In the genomic region with DNA sequence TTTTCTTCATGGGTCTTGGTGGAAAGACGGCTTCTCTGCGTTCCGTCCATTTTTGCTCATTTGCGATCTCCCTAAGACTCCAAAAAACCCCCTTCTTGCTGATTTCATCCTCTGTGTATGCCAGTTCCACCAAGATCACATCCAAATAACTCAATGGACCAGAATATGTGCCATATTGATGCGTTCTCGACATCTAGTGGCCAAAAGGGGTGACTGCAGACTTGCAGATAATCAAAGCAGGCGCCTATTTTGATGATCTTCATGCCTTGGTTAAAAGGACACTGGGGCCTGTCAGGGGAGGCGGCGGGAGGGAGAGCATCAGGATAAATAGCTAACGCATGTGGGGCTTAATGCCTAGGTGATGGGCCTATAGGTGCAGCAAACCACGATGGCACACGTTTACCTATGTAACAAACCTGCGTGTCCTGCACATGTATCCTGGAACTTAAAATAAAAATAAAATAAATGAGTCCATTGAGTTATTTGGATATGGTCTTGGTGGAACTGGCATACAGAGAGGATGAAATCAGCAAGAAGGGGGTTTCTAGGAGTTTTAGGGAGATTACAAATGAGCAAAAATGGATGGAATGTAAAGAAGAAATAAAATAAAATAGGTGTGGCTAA, we compare ENCODE assay signal across 8 cellular contexts.
A peak's percentile ranks its signal among the peaks of the same experiment; 100 is the strongest.
DNase-seq lines count a peak whose midpoint lies in the region; ATAC-seq and TF ChIP-seq lines count a peak whose summit lies in the region.

No MANE protein-coding gene starts in this region.

- TF ChIP-seq CTCF in AG10803 (conservative IDR thresholded peaks at IDR 0.05; ENCODE audit: low read length) (peak; percentile 100), GM12875 (IDR thresholded peaks at IDR 0.05; ENCODE audit: borderline replicate concordance, insufficient read depth, low read depth, low read length) (peak; percentile 86), Panc1 (IDR thresholded peaks at IDR 0.05) (peak; percentile 95), colonic mucosa (IDR thresholded peaks at IDR 0.05) (peak; percentile 90), liver (IDR thresholded peaks at IDR 0.05; ENCODE audit: low read depth, low read length, missing input control) (peak; percentile 94), suprapubic skin (IDR thresholded peaks at IDR 0.05) (peak; percentile 36 to 81)

- WGBS in liver, result 44% methylated on average over 13 of the region's 13 CpGs
- WGBS in suprapubic skin, result 46% methylated on average over 13 of the region's 13 CpGs

- TF ChIP-seq POLR2A in suprapubic skin (IDR thresholded peaks at IDR 0.05), result no peak

- peak; percentile 95 to 96 for TF ChIP-seq RAD21 in liver (IDR thresholded peaks at IDR 0.05)

- H3K4me1 ChIP-seq in Panc1 (ENCODE audit: control insufficient read depth, insufficient read depth, low read length) (no peaks in the 10 kb centered on the region), colonic mucosa (no peaks in the 10 kb centered on the region), liver (ENCODE audit: control insufficient read depth in 4 of 4, insufficient read depth in 4 of 4, low read length in 3 of 4) (no peaks in the 10 kb centered on the region), suprapubic skin (no peaks in the 10 kb centered on the region)

- H3K4me3 ChIP-seq in AG10803 (ENCODE audit: low read length), result no peak overlapping the region
- H3K4me3 ChIP-seq in GM12875 (ENCODE audit: low read depth, low read length), result no peak overlapping the region
- no peak overlapping the region for H3K4me3 ChIP-seq in Panc1 (ENCODE audit: low read depth in 2 of 2, low read length in 2 of 2)
- H3K4me3 ChIP-seq in colonic mucosa, result no peak overlapping the region
- no peak overlapping the region for H3K4me3 ChIP-seq in liver (ENCODE audit: low read depth in 1 of 3, low read length in 3 of 3)
- no peak overlapping the region for H3K4me3 ChIP-seq in suprapubic skin

- H3K9me3 ChIP-seq in Panc1 (ENCODE audit: control insufficient read depth, insufficient read depth, low read depth, low read length) (no peaks in the 10 kb centered on the region), colonic mucosa (no peaks in the 10 kb centered on the region), liver (ENCODE audit: control insufficient read depth in 4 of 4, low read length in 3 of 4) (no peaks in the 10 kb centered on the region), suprapubic skin (no peaks in the 10 kb centered on the region)

- no TSS peak for BruUV-seq in Panc1 (replicated peaks; lab: Mats Ljungman, UMichigan)

- CTCF ChIA-PET in Panc1 (lab: Charles Lee), result no interaction called here

- H3K36me3 ChIP-seq in Panc1 (ENCODE audit: control insufficient read depth, insufficient read depth, low read length) (no peaks in the 10 kb centered on the region), colonic mucosa (no peaks in the 10 kb centered on the region), liver (ENCODE audit: control insufficient read depth in 4 of 4, insufficient read depth in 3 of 4, low read depth in 1 of 4, low read length in 3 of 4) (no peaks in the 10 kb centered on the region), suprapubic skin (no peaks in the 10 kb centered on the region)

- no peak overlapping the region for H3K27ac ChIP-seq in Panc1 (ENCODE audit: low read length)
- no peak overlapping the region for H3K27ac ChIP-seq in colonic mucosa
- no peak overlapping the region for H3K27ac ChIP-seq in liver (ENCODE audit: low read depth in 1 of 2, low read length in 2 of 2)
- no peak overlapping the region for H3K27ac ChIP-seq in suprapubic skin

- H3K27me3 ChIP-seq in Panc1 (ENCODE audit: control insufficient read depth, insufficient read depth, low read length), result no peaks in the 10 kb centered on the region; the same call in 1 of the 2 replicates
- no peaks in the 10 kb centered on the region for H3K27me3 ChIP-seq in colonic mucosa
- no peaks in the 10 kb centered on the region for H3K27me3 ChIP-seq in liver (ENCODE audit: control insufficient read depth in 4 of 4, insufficient read depth in 4 of 4, low read length in 3 of 4)
- no peaks in the 10 kb centered on the region for H3K27me3 ChIP-seq in suprapubic skin

- peak; percentile 72 for DNase-seq in AG10803 (ENCODE audit: low read depth)
- DNase-seq in HuH-7 (ENCODE audit: low spot score), result peak; percentile 68
- DNase-seq in Panc1 (ENCODE audit: low read depth, low spot score), result peak; percentile 45
- DNase-seq in colonic mucosa, result peak; percentile 50
- no peak for DNase-seq in suprapubic skin (ENCODE audit: low spot score in 2 of 2)

- in situ Hi-C loops in Panc1 (cut with HindIII; ENCODE audit: low pct_unique_long_range_greater_than_20kb, low sequenced_read_pairs), result no loop called here

- no peak for TF ChIP-seq EP300 in suprapubic skin (IDR thresholded peaks at IDR 0.05)

- intact Hi-C loops in Panc1 (cut with micrococcal nuclease; ENCODE audit: unreplicated experiment), result loop anchor here (5.0 to 10.0 kb wide), 3 partner anchors 80 to 237 kb away; no protein-coding TSS in a partner anchor
- intact Hi-C loops in colonic mucosa (cut with DNase I), result loop anchor here (2.0 to 5.0 kb wide), 2 partner anchors 79 to 95 kb away; no protein-coding TSS in a partner anchor

- peak; percentile 86 for ATAC-seq in Panc1
- no peak for ATAC-seq in GM19397 (IDR thresholded peaks at IDR 0.05; ENCODE audit: unreplicated experiment)

- POLR2A ChIA-PET in Panc1 (lab: Charles Lee), result no interaction called here

- no peak overlapping the region for H3K9ac ChIP-seq in colonic mucosa (ENCODE audit: low read depth in 2 of 2, low read length in 2 of 2)
- H3K9ac ChIP-seq in liver (ENCODE audit: low read depth in 1 of 2, low read length in 2 of 2), result no peak overlapping the region

TF ChIP-seq in liver, 16 proteins besides CTCF, POLR2A, EP300 and RAD21:
- TF ChIP-seq HNF4A (conservative IDR thresholded peaks at IDR 0.05) (no peak), SP1 (IDR thresholded peaks at IDR 0.05) (no peak)

Comparison
In these comparisons a context has a peak if more than half of its experiments do, and no peak if none do; other contexts are left out.
1. DNase-seq: peak in AG10803 (single experiment), HuH-7 (single experiment), Panc1 (single experiment) and colonic mucosa (single experiment); none in suprapubic skin (0 of 2).
2. Peak in every context shown above with its lines, with median percentiles within 50 percentile points of each other: CTCF ChIP-seq.